ENCODE assay signal across 10 cellular contexts in genomic region chrX:119410027-119410819, GRCh38. TPM values are rescaled to one million over a fixed set of nuclear protein-coding genes. Genes with fewer than 3 reads are reported as not detected.
DNase-seq lines count a peak whose midpoint lies in the region; ATAC-seq and TF ChIP-seq lines count a peak whose summit lies in the region.
"Had no signal": no experiment of that assay in that cellular context is flagged by ENCODE, and none has a peak within 500 bp of the region (broad histone marks: within the 10 kb centered on the region; RNA-seq: fewer than 3 reads in every experiment).

No MANE protein-coding gene starts in this region.

- TF ChIP-seq CTCF in OCI-LY7 (conservative IDR thresholded peaks at IDR 0.05; ENCODE audit: low read length) = no peak
- TF ChIP-seq CTCF in endothelial cell (IDR thresholded peaks at IDR 0.05; ENCODE audit: unreplicated experiment) = no peak

- no peak overlapping the region for H3K4me2 ChIP-seq in OCI-LY7 (ENCODE audit: low read length)

- H4K20me1 ChIP-seq in OCI-LY7 (ENCODE audit: insufficient read depth, low read length) = no peaks in the 10 kb centered on the region

- H3K27ac Mint-ChIP-seq in activated T-helper 1 cell treated with anti-CD3 and anti-CD28 coated beads, Interleukin-12 subunit alpha, Interleukin-12 subunit beta, Interleukin-2, Interleukin-4 antibody, amounts not matched to agents 30 ng/mL and 10 ng/mL and 1 ng/mL, durations not matched to agents 14 hours and 24 hours and 36 hours = no peak overlapping the region
- H3K27ac Mint-ChIP-seq in endothelial cell (ENCODE audit: unreplicated experiment) = no peak overlapping the region
- H3K27ac Mint-ChIP-seq in CD8-positive, alpha-beta memory T cell = peak overlapping the region in 1 of 8 donors; percentile 41
- H3K27ac Mint-ChIP-seq: activated naive CD8-positive, alpha-beta T cell treated with anti-CD3 and anti-CD28 coated beads, Interleukin-2, amount 50 U/mL, for 24 hours had no signal

- intact Hi-C loops in Right ventricle myocardium superior (cut with DNase I) = no loop called here
- intact Hi-C loops in cardiac septum (cut with DNase I) = loop anchor here (10.0 kb wide), 1 partner anchor 105 kb away; no protein-coding TSS in a partner anchor
- intact Hi-C loops in activated T-helper 1 cell treated with anti-CD3 and anti-CD28 coated beads, Interleukin-12 subunit alpha, Interleukin-12 subunit beta, Interleukin-2, Interleukin-4 antibody, amounts not matched to agents 30 ng/mL and 10 ng/mL and 1 ng/mL, durations not matched to agents 14 hours and 24 hours and 36 hours (cut with micrococcal nuclease) = no loop called here
- intact Hi-C loops in OCI-LY7 (cut with micrococcal nuclease; ENCODE audit: unreplicated experiment) = loop anchor here (10.0 kb wide), 1 partner anchor 105 kb away; no protein-coding TSS in a partner anchor

- no peaks in the 10 kb centered on the region for H3K9me2 ChIP-seq in OCI-LY7 (ENCODE audit: insufficient read depth, low read length)

- no peak for ATAC-seq in Right ventricle myocardium superior (ENCODE audit: poor library complexity)
- ATAC-seq in left lobe of liver = peak; percentile 75
- ATAC-seq: activated naive CD8-positive, alpha-beta T cell treated with anti-CD3 and anti-CD28 coated beads, Interleukin-2, amount 50 U/mL, for 24 hours had no signal

- no peaks in the 10 kb centered on the region for H3K9me3 ChIP-seq in adipocyte (ENCODE audit: control insufficient read depth, low read length)
- H3K9me3 ChIP-seq in OCI-LY7 (ENCODE audit: low read length) = no peaks in the 10 kb centered on the region
- H3K9me3 ChIP-seq in CD8-positive, alpha-beta memory T cell (ENCODE audit: low read length) = no peaks in the 10 kb centered on the region

- H3K27me3 Mint-ChIP-seq in activated T-helper 1 cell treated with anti-CD3 and anti-CD28 coated beads, Interleukin-12 subunit alpha, Interleukin-12 subunit beta, Interleukin-2, Interleukin-4 antibody, amounts not matched to agents 30 ng/mL and 10 ng/mL and 1 ng/mL, durations not matched to agents 14 hours and 24 hours and 36 hours (ENCODE audit: insufficient read depth) = no peaks in the 10 kb centered on the region
- peaks cover 4% of the 10 kb centered on the region for H3K27me3 Mint-ChIP-seq in endothelial cell (ENCODE audit: unreplicated experiment)
- H3K27me3 Mint-ChIP-seq in CD8-positive, alpha-beta memory T cell = no peaks in the 10 kb centered on the region
- H3K27me3 Mint-ChIP-seq: activated naive CD8-positive, alpha-beta T cell treated with anti-CD3 and anti-CD28 coated beads, Interleukin-2, amount 50 U/mL, for 24 hours had no signal

- H3K27ac ChIP-seq in OCI-LY7 (ENCODE audit: low read depth, low read length, poor library complexity, severe bottlenecking) = no peak overlapping the region
- no peak overlapping the region for H3K27ac ChIP-seq in CD8-positive, alpha-beta memory T cell (ENCODE audit: low read depth, low read length)

- no peaks in the 10 kb centered on the region for H3K4me1 Mint-ChIP-seq in activated T-helper 1 cell treated with anti-CD3 and anti-CD28 coated beads, Interleukin-12 subunit alpha, Interleukin-12 subunit beta, Interleukin-2, Interleukin-4 antibody, amounts not matched to agents 30 ng/mL and 10 ng/mL and 1 ng/mL, durations not matched to agents 14 hours and 24 hours and 36 hours (ENCODE audit: low read depth)
- H3K4me1 Mint-ChIP-seq in endothelial cell (ENCODE audit: unreplicated experiment) = no peaks in the 10 kb centered on the region
- H3K4me1 Mint-ChIP-seq in CD8-positive, alpha-beta memory T cell = no peaks in the 10 kb centered on the region
- H3K4me1 Mint-ChIP-seq: activated naive CD8-positive, alpha-beta T cell treated with anti-CD3 and anti-CD28 coated beads, Interleukin-2, amount 50 U/mL, for 24 hours had no signal

- H2AFZ ChIP-seq in OCI-LY7 (ENCODE audit: low read length) = no peak overlapping the region

- H3K4me1 ChIP-seq in adipocyte (ENCODE audit: control insufficient read depth, insufficient read depth, low read length) (peaks cover 14% of the 10 kb centered on the region), OCI-LY7 (ENCODE audit: insufficient read depth, low read length, poor library complexity, severe bottlenecking) (no peaks in the 10 kb centered on the region)
- no peaks in the 10 kb centered on the region for H3K4me1 ChIP-seq in CD8-positive, alpha-beta memory T cell (ENCODE audit: insufficient read depth, low read length)

- H3K27me3 ChIP-seq in adipocyte (replicated peaks; ENCODE audit: control insufficient read depth, insufficient read depth, low read length) = no peaks in the 10 kb centered on the region
- H3K27me3 ChIP-seq in CD8-positive, alpha-beta memory T cell (ENCODE audit: insufficient read depth, low read length, poor library complexity, severe bottlenecking) = no peaks in the 10 kb centered on the region

- POLR2A ChIA-PET in OCI-LY7 (lab: Charles Lee) = no interaction called here
- POLR2A ChIA-PET in CD8-positive, alpha-beta memory T cell (lab: Charles Lee) = no interaction called here

- H3K79me2 ChIP-seq in OCI-LY7 (ENCODE audit: insufficient read depth, low read depth, low read length) = no peaks in the 10 kb centered on the region

- H3K9me3 Mint-ChIP-seq in activated T-helper 1 cell treated with anti-CD3 and anti-CD28 coated beads, Interleukin-12 subunit alpha, Interleukin-12 subunit beta, Interleukin-2, Interleukin-4 antibody, amounts not matched to agents 30 ng/mL and 10 ng/mL and 1 ng/mL, durations not matched to agents 14 hours and 24 hours and 36 hours = no peaks in the 10 kb centered on the region
- no peaks in the 10 kb centered on the region for H3K9me3 Mint-ChIP-seq in endothelial cell (ENCODE audit: unreplicated experiment)
- H3K9me3 Mint-ChIP-seq in CD8-positive, alpha-beta memory T cell = no peaks in the 10 kb centered on the region
- H3K9me3 Mint-ChIP-seq: activated naive CD8-positive, alpha-beta T cell treated with anti-CD3 and anti-CD28 coated beads, Interleukin-2, amount 50 U/mL, for 24 hours had no signal

- BruUV-seq in OCI-LY7 (replicated peaks; lab: Mats Ljungman, UMichigan) = no TSS peak

- peaks cover 8% of the 10 kb centered on the region for H3K36me3 Mint-ChIP-seq in activated T-helper 1 cell treated with anti-CD3 and anti-CD28 coated beads, Interleukin-12 subunit alpha, Interleukin-12 subunit beta, Interleukin-2, Interleukin-4 antibody, amounts not matched to agents 30 ng/mL and 10 ng/mL and 1 ng/mL, durations not matched to agents 14 hours and 24 hours and 36 hours (ENCODE audit: low read depth)
- peaks cover 6% of the 10 kb centered on the region for H3K36me3 Mint-ChIP-seq in endothelial cell (ENCODE audit: low read depth, unreplicated experiment)
- peaks cover 0 to 22% (median 0%) of the 10 kb centered on the region in 3 donors for H3K36me3 Mint-ChIP-seq in CD8-positive, alpha-beta memory T cell

- CTCF ChIA-PET in OCI-LY7 (lab: Charles Lee; ENCODE audit: unreplicated experiment) = no interaction called here
- CTCF ChIA-PET in CD8-positive, alpha-beta memory T cell (lab: Charles Lee) = no interaction called here

- H3K36me3 ChIP-seq in adipocyte (ENCODE audit: control insufficient read depth, insufficient read depth, low read length, severe bottlenecking) = peaks cover 8% of the 10 kb centered on the region
- peaks cover 8% of the 10 kb centered on the region for H3K36me3 ChIP-seq in OCI-LY7 (ENCODE audit: insufficient read depth, low read length)
- no peaks in the 10 kb centered on the region for H3K36me3 ChIP-seq in CD8-positive, alpha-beta memory T cell (ENCODE audit: insufficient read depth, low read length)

- DNase-seq in Right ventricle myocardium superior (peak; percentile 44), cardiac septum (ENCODE audit: low spot score) (no peak), adipocyte (ENCODE audit: low read depth) (peak; percentile 83), left lobe of liver (ENCODE audit: low spot score) (peak; percentile 66), OCI-LY7 (ENCODE audit: low spot score) (no peak), endothelial cell (ENCODE audit: low spot score) (no peak)
- no peak for DNase-seq in activated T-helper 1 cell treated with anti-CD3 and anti-CD28 coated beads, Interleukin-12 subunit alpha, Interleukin-12 subunit beta, Interleukin-2, Interleukin-4 antibody, amounts not matched to agents 30 ng/mL and 10 ng/mL and 1 ng/mL, durations not matched to agents 14 hours and 24 hours and 36 hours (ENCODE audit: low spot score)
- no peak for DNase-seq in CD8-positive, alpha-beta memory T cell
- DNase-seq: activated naive CD8-positive, alpha-beta T cell treated with anti-CD3 and anti-CD28 coated beads, Interleukin-2, amount 50 U/mL, for 24 hours; stimulated activated CD4-positive, alpha-beta T cell treated with anti-CD3 and anti-CD28 coated beads, Interleukin-2, amount 100 ng/mL, for 48 hours had no signal

- H3K9ac ChIP-seq in adipocyte (ENCODE audit: low read length) = peak overlapping the region; percentile 4

- no peak overlapping the region for H3K4me3 Mint-ChIP-seq in activated T-helper 1 cell treated with anti-CD3 and anti-CD28 coated beads, Interleukin-12 subunit alpha, Interleukin-12 subunit beta, Interleukin-2, Interleukin-4 antibody, amounts not matched to agents 30 ng/mL and 10 ng/mL and 1 ng/mL, durations not matched to agents 14 hours and 24 hours and 36 hours
- H3K4me3 Mint-ChIP-seq in endothelial cell (ENCODE audit: unreplicated experiment) = no peak overlapping the region
- no peak overlapping the region for H3K4me3 Mint-ChIP-seq in CD8-positive, alpha-beta memory T cell
- H3K4me3 Mint-ChIP-seq: activated naive CD8-positive, alpha-beta T cell treated with anti-CD3 and anti-CD28 coated beads, Interleukin-2, amount 50 U/mL, for 24 hours had no signal

- no peak overlapping the region for H3K4me3 ChIP-seq in adipocyte (ENCODE audit: low read length)
- H3K4me3 ChIP-seq in OCI-LY7 (ENCODE audit: low read depth, low read length, poor library complexity, severe bottlenecking) = no peak overlapping the region
- H3K4me3 ChIP-seq in CD8-positive, alpha-beta memory T cell (ENCODE audit: low read length) = no peak overlapping the region

RNA-seq across cellular contexts. Expression of gene SLC25A43, which starts 11.1 kb away (rescaled TPM):
- total RNA-seq in Right ventricle myocardium superior (2.1 TPM), cardiac septum (2.1 TPM), left lobe of liver (7.3 TPM), OCI-LY7 (2022) (14.3 and 15.6 TPM in 2 replicates), endothelial cell (ENCODE audit: unreplicated experiment) (6.5 TPM)
- 9.8 and 12.6 TPM in 2 replicates for total RNA-seq in activated T-helper 1 cell treated with anti-CD3 and anti-CD28 coated beads, Interleukin-12 subunit alpha, Interleukin-12 subunit beta, Interleukin-2, Interleukin-4 antibody, amounts not matched to agents 30 ng/mL and 10 ng/mL and 1 ng/mL, durations not matched to agents 14 hours and 24 hours and 36 hours
- 10.6 and 13.7 TPM in 2 replicates for total RNA-seq in OCI-LY7 (2014; rRNA removed; shearing (Covaris generic))
- 10 to 100 TPM; 10.6 to 11.8 TPM for total RNA-seq in CD8-positive, alpha-beta memory T cell
- polyA plus RNA-seq in CD8-positive, alpha-beta memory T cell = 7.6 TPM

RNA-seq across cellular contexts. Expression of gene SLC25A5, which starts 58.0 kb away (rescaled TPM):
- total RNA-seq in Right ventricle myocardium superior (143 TPM), cardiac septum (251 TPM), left lobe of liver (208 TPM), OCI-LY7 (2022) (525 and 531 TPM in 2 replicates), endothelial cell (ENCODE audit: unreplicated experiment) (305 TPM)
- total RNA-seq in activated T-helper 1 cell treated with anti-CD3 and anti-CD28 coated beads, Interleukin-12 subunit alpha, Interleukin-12 subunit beta, Interleukin-2, Interleukin-4 antibody, amounts not matched to agents 30 ng/mL and 10 ng/mL and 1 ng/mL, durations not matched to agents 14 hours and 24 hours and 36 hours = 471 and 477 TPM in 2 replicates
- total RNA-seq in OCI-LY7 (2014; rRNA removed; shearing (Covaris generic)) = 203 and 231 TPM in 2 replicates
- total RNA-seq in CD8-positive, alpha-beta memory T cell = 100 to 1,000 TPM; 644 to 674 TPM
- 221 TPM for polyA plus RNA-seq in CD8-positive, alpha-beta memory T cell

Comparison
In these comparisons a context has a peak if more than half of its experiments do, and no peak if none do; other contexts are left out.
1. DNase-seq: peak in Right ventricle myocardium superior (single experiment), adipocyte (single experiment) and left lobe of liver (single experiment); none in cardiac septum (single experiment), activated T-helper 1 cell treated with anti-CD3 and anti-CD28 coated beads, Interleukin-12 subunit alpha, Interleukin-12 subunit beta, Interleukin-2, Interleukin-4 antibody, amounts not matched to agents 30 ng/mL and 10 ng/mL and 1 ng/mL, durations not matched to agents 14 hours and 24 hours and 36 hours (single experiment), OCI-LY7 (single experiment), endothelial cell (single experiment) and CD8-positive, alpha-beta memory T cell (0 of 5).
2. intact Hi-C loops: an anchor here in cardiac septum (10.0 kb wide) and OCI-LY7 (10.0 kb wide); none called in Right ventricle myocardium superior and activated T-helper 1 cell treated with anti-CD3 and anti-CD28 coated beads, Interleukin-12 subunit alpha, Interleukin-12 subunit beta, Interleukin-2, Interleukin-4 antibody, amounts not matched to agents 30 ng/mL and 10 ng/mL and 1 ng/mL, durations not matched to agents 14 hours and 24 hours and 36 hours.